In the genomic region with DNA sequence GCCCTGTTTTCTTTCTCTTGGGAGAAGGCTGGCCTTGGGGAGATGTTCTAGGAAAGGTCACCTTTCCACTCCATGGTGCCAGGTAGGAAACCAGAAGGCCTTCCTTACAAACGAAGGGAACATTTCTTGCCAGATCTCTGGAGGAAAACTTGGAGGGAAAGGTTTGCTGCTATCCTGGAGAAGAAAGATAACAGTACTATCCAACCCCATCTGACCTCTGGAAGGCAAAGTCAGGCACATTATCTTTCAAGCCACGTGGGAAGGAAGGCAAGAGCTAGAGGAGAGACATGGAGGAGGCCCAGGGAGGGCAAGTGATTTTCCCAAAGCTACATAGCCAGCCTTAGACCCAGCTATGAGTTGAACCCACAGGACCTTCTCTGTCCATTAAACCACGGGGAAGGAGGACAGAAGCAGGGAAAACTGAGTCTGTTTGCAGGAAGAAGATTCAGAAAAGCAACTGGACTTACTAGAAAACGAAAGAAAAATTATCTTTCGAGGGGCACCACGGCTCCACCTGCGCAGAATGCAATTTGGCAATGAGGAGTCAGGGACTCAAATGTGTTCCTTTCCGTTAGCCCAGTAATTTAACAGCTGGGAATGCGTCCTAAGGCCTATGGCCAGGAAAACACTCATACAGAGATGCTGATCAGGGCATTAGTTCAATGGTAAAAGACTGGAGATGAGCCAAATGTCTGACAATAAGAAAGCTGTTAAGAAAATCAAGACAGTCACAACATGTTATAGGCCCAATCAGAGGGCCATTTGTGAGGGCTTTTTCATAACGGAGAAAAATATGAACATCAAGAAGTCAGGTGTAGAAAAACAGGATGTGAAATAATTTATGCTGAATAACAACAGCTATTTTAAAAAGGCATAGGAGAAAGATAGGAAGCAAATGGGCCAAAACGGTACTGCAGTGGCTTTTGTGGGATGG, we compare ENCODE assay signal across 18 cellular contexts. TPM values are rescaled to one million over a fixed set of nuclear protein-coding genes. Genes with fewer than 3 reads are reported as not detected.
DNase-seq lines count a peak whose midpoint lies in the region; ATAC-seq and TF ChIP-seq lines count a peak whose summit lies in the region.
"Had no signal": no experiment of that assay in that cellular context is flagged by ENCODE, and none has a peak within 500 bp of the region (broad histone marks: within the 10 kb centered on the region; RNA-seq: fewer than 3 reads in every experiment).

No MANE protein-coding gene starts in this region.

- no peak for DNase-seq in DND-41
- no peak for DNase-seq in activated CD8-positive, alpha-beta T cell treated with anti-CD3 and anti-CD28 coated beads for 36 hours
- peak; percentile 52 for DNase-seq in medulla oblongata (ENCODE audit: extremely low spot score)
- DNase-seq in sigmoid colon = no peak
- no peak for DNase-seq in RWPE1 (ENCODE audit: low spot score)
- no peak for DNase-seq in activated T-cell treated with anti-CD3 and anti-CD28 coated beads, Interleukin-2, amount 50 U/mL, for 72 hours
- no peak for DNase-seq in tibial nerve (ENCODE audit: low spot score in 2 of 2)
- DNase-seq: activated gamma-delta T cell treated with Interleukin-2 at 50 U/mL for 16 hours, DMS79 treated with DMSO at 0.1 percent for 48 hours, GOT3, hypothalamus, NCI-H1930, NCI-H526 treated with DMSO at 0.1 percent for 48 hours had no signal

- H3K4me1 Mint-ChIP-seq in activated CD8-positive, alpha-beta T cell treated with anti-CD3 and anti-CD28 coated beads for 36 hours (ENCODE audit: low read depth) = peaks cover 21% of the 10 kb centered on the region
- peaks cover 18% of the 10 kb centered on the region for H3K4me1 Mint-ChIP-seq in activated T-cell treated with anti-CD3 and anti-CD28 coated beads, Interleukin-2, amount 50 U/mL, for 72 hours (ENCODE audit: low read depth)
- H3K4me1 Mint-ChIP-seq: stimulated activated effector memory CD8-positive, alpha-beta T cell treated with anti-CD3 and anti-CD28 coated beads, Interleukin-12 subunit alpha, Interleukin-12 subunit beta, amount 100 ng/mL, for 72 hours had no signal

- H3K9ac ChIP-seq in BLaER1 (no peak overlapping the region), DND-41 (ENCODE audit: low read depth, low read length) (peak overlapping the region; percentile 10)

- H3K4me2 ChIP-seq in BLaER1 (peak overlapping the region; percentile 42), DND-41 (ENCODE audit: insufficient read depth, low read length) (no peak overlapping the region)

- TF ChIP-seq POLR2A in sigmoid colon (IDR thresholded peaks at IDR 0.05) (no peak), tibial nerve (IDR thresholded peaks at IDR 0.05) (no peak)

- H3K27me3 Mint-ChIP-seq in activated CD8-positive, alpha-beta T cell treated with anti-CD3 and anti-CD28 coated beads for 36 hours = no peaks in the 10 kb centered on the region
- peaks cover 6% of the 10 kb centered on the region for H3K27me3 Mint-ChIP-seq in activated T-cell treated with anti-CD3 and anti-CD28 coated beads, Interleukin-2, amount 50 U/mL, for 72 hours (ENCODE audit: low read depth)

- no peaks in the 10 kb centered on the region for H3K9me3 Mint-ChIP-seq in activated CD8-positive, alpha-beta T cell treated with anti-CD3 and anti-CD28 coated beads for 36 hours
- no peaks in the 10 kb centered on the region for H3K9me3 Mint-ChIP-seq in activated T-cell treated with anti-CD3 and anti-CD28 coated beads, Interleukin-2, amount 50 U/mL, for 72 hours
- H3K9me3 Mint-ChIP-seq: stimulated activated effector memory CD8-positive, alpha-beta T cell treated with anti-CD3 and anti-CD28 coated beads, Interleukin-12 subunit alpha, Interleukin-12 subunit beta, amount 100 ng/mL, for 72 hours; T-helper 1 cell treated with Interleukin-12 subunit alpha and Interleukin-12 subunit beta and Interleukin-4 antibody, amounts not matched to agents 30 μg/mL and 1 μg/mL, for 36 hours; WTC11 had no signal

- H3K79me2 ChIP-seq in DND-41 (ENCODE audit: insufficient read depth, low read length) = peaks cover 9% of the 10 kb centered on the region

- H3K27me3 ChIP-seq in BLaER1 (no peaks in the 10 kb centered on the region), DND-41 (ENCODE audit: insufficient read depth, low read length, poor library complexity) (no peaks in the 10 kb centered on the region), sigmoid colon (no peaks in the 10 kb centered on the region), tibial nerve (no peaks in the 10 kb centered on the region)
- H3K27me3 ChIP-seq: vagina had no signal

- peak overlapping the region; percentile 16 for H3K27ac Mint-ChIP-seq in activated CD8-positive, alpha-beta T cell treated with anti-CD3 and anti-CD28 coated beads for 36 hours
- no peak overlapping the region for H3K27ac Mint-ChIP-seq in activated T-cell treated with anti-CD3 and anti-CD28 coated beads, Interleukin-2, amount 50 U/mL, for 72 hours
- H3K27ac Mint-ChIP-seq: stimulated activated effector memory CD8-positive, alpha-beta T cell treated with anti-CD3 and anti-CD28 coated beads, Interleukin-12 subunit alpha, Interleukin-12 subunit beta, amount 100 ng/mL, for 72 hours; T-helper 1 cell treated with Interleukin-12 subunit alpha and Interleukin-12 subunit beta and Interleukin-4 antibody, amounts not matched to agents 30 μg/mL and 1 μg/mL, for 36 hours; WTC11 had no signal

- H2AFZ ChIP-seq in DND-41 (ENCODE audit: low read depth, low read length) = no peak overlapping the region

- POLR2A ChIA-PET in activated CD8-positive, alpha-beta T cell treated with anti-CD3 and anti-CD28 coated beads for 36 hours (lab: Charles Lee) = no interaction called here
- POLR2A ChIA-PET in RWPE1 (lab: Yijun Ruan, JAX; ENCODE audit: low non-redundant PET) = interaction anchor here (0.6 kb wide), 1 partner anchor 55 kb away, joined by 4 read pairs; no protein-coding TSS in a partner anchor

- no peak for ATAC-seq in DND-41 (ENCODE audit: insufficient read depth, low read depth)
- no peak for ATAC-seq in activated CD8-positive, alpha-beta T cell treated with anti-CD3 and anti-CD28 coated beads for 36 hours
- no peak for ATAC-seq in activated T-cell treated with anti-CD3 and anti-CD28 coated beads, Interleukin-2, amount 50 U/mL, for 72 hours (replicated peaks in 1 of 2)
- ATAC-seq: stimulated activated effector memory CD8-positive, alpha-beta T cell treated with anti-CD3 and anti-CD28 coated beads, Interleukin-12 subunit alpha, Interleukin-12 subunit beta, amount 100 ng/mL, for 72 hours; WTC11 had no signal

- CTCF ChIA-PET in activated CD8-positive, alpha-beta T cell treated with anti-CD3 and anti-CD28 coated beads for 36 hours (lab: Charles Lee) = interaction anchor here (0.9 to 1.9 kb wide), 3 partner anchors 12 to 165 kb away, joined by 4 to 10 read pairs (median 5); no protein-coding TSS in a partner anchor
- CTCF ChIA-PET in RWPE1 (lab: Yijun Ruan, JAX) = interaction anchor here (0.6 to 1.8 kb wide), 4 partner anchors 8 to 173 kb away, joined by 3 to 16 read pairs (median 3); no protein-coding TSS in a partner anchor

- H3K36me3 ChIP-seq in BLaER1 (no peaks in the 10 kb centered on the region), DND-41 (ENCODE audit: insufficient read depth, low read length) (no peaks in the 10 kb centered on the region), sigmoid colon (no peaks in the 10 kb centered on the region), tibial nerve (no peaks in the 10 kb centered on the region)
- H3K36me3 ChIP-seq: vagina had no signal

- TF ChIP-seq CTCF in DND-41 (IDR thresholded peaks at IDR 0.05; ENCODE audit: borderline replicate concordance, extremely low read depth, low read length, poor library complexity, severe bottlenecking) = no peak
- TF ChIP-seq CTCF in activated CD8-positive, alpha-beta T cell treated with anti-CD3 and anti-CD28 coated beads for 36 hours (IDR thresholded peaks at IDR 0.05) = no peak
- TF ChIP-seq CTCF in sigmoid colon (IDR thresholded peaks at IDR 0.05) = no peak
- TF ChIP-seq CTCF in RWPE1 (conservative IDR thresholded peaks at IDR 0.05; ENCODE audit: low read depth) = no peak
- TF ChIP-seq CTCF in tibial nerve (IDR thresholded peaks at IDR 0.05) = no peak

- peaks cover 42% of the 10 kb centered on the region for H3K4me1 ChIP-seq in BLaER1
- H3K4me1 ChIP-seq in DND-41 (ENCODE audit: insufficient read depth, low read length) = peaks cover 72% of the 10 kb centered on the region
- peaks cover 0 to 5% (median 2%) of the 10 kb centered on the region in 4 donors for H3K4me1 ChIP-seq in sigmoid colon
- H3K4me1 ChIP-seq in tibial nerve = peaks cover 0 to 5% (median 2%) of the 10 kb centered on the region in 4 donors

- H3K4me3 ChIP-seq in BLaER1 (no peak overlapping the region), DND-41 (ENCODE audit: low read depth in 1 of 2, low read length in 2 of 2) (no peak overlapping the region), sigmoid colon (no peak overlapping the region), tibial nerve (no peak overlapping the region)
- H3K4me3 ChIP-seq: vagina had no signal

- TF ChIP-seq EP300 in sigmoid colon (IDR thresholded peaks at IDR 0.05) (no peak), tibial nerve (IDR thresholded peaks at IDR 0.05) (no peak)

- 67 to 79% methylated on average over 11 of the region's 11 CpGs for WGBS in sigmoid colon, 2 donors
- WGBS in tibial nerve, 2 donors = 50 to 59% methylated on average over 11 of the region's 11 CpGs

- H4K20me1 ChIP-seq in BLaER1 (no peaks in the 10 kb centered on the region), DND-41 (ENCODE audit: insufficient read depth, low read length) (no peaks in the 10 kb centered on the region)

- H3K27ac ChIP-seq in BLaER1 = no peak overlapping the region
- H3K27ac ChIP-seq in DND-41 (ENCODE audit: low read length) = peak overlapping the region; percentile 100
- peak overlapping the region in 2 of 4 donors; percentile 13 to 23 for H3K27ac ChIP-seq in sigmoid colon
- H3K27ac ChIP-seq in RWPE1 = no peak overlapping the region
- peak overlapping the region in 2 of 4 donors; percentile 29 to 52 for H3K27ac ChIP-seq in tibial nerve
- H3K27ac ChIP-seq: vagina had no signal

- H3K4me3 Mint-ChIP-seq in activated CD8-positive, alpha-beta T cell treated with anti-CD3 and anti-CD28 coated beads for 36 hours = no peak overlapping the region
- H3K4me3 Mint-ChIP-seq in activated T-cell treated with anti-CD3 and anti-CD28 coated beads, Interleukin-2, amount 50 U/mL, for 72 hours = no peak overlapping the region
- H3K4me3 Mint-ChIP-seq: stimulated activated effector memory CD8-positive, alpha-beta T cell treated with anti-CD3 and anti-CD28 coated beads, Interleukin-12 subunit alpha, Interleukin-12 subunit beta, amount 100 ng/mL, for 72 hours; T-helper 1 cell treated with Interleukin-12 subunit alpha and Interleukin-12 subunit beta and Interleukin-4 antibody, amounts not matched to agents 30 μg/mL and 1 μg/mL, for 36 hours; WTC11 had no signal

- H3K9me3 ChIP-seq in BLaER1 (no peaks in the 10 kb centered on the region), DND-41 (ENCODE audit: insufficient read depth, low read length, severe bottlenecking) (no peaks in the 10 kb centered on the region), sigmoid colon (no peaks in the 10 kb centered on the region), tibial nerve (no peaks in the 10 kb centered on the region)
- H3K9me3 ChIP-seq: vagina had no signal

- H3K36me3 Mint-ChIP-seq in activated CD8-positive, alpha-beta T cell treated with anti-CD3 and anti-CD28 coated beads for 36 hours (ENCODE audit: low read depth) = no peaks in the 10 kb centered on the region
- H3K36me3 Mint-ChIP-seq in activated T-cell treated with anti-CD3 and anti-CD28 coated beads, Interleukin-2, amount 50 U/mL, for 72 hours (ENCODE audit: insufficient read depth in 2 of 2) = no peaks in the 10 kb centered on the region
- H3K36me3 Mint-ChIP-seq: stimulated activated effector memory CD8-positive, alpha-beta T cell treated with anti-CD3 and anti-CD28 coated beads, Interleukin-12 subunit alpha, Interleukin-12 subunit beta, amount 100 ng/mL, for 72 hours; WTC11 had no signal

- intact Hi-C loops in activated CD8-positive, alpha-beta T cell treated with anti-CD3 and anti-CD28 coated beads for 36 hours (cut with micrococcal nuclease) = no loop called here
- intact Hi-C loops in sigmoid colon (cut with DNase I) = loop anchor here (10.0 kb wide), 1 partner anchor 48 kb away; no protein-coding TSS in a partner anchor

RNA-seq across cellular contexts. Expression of a gene that starts 32.0 kb away (rescaled TPM):
- 100 to 1,000 TPM in 1 of 2 experiments, 10 to 100 TPM in 1; 94.2 to 101 TPM for total RNA-seq in activated CD8-positive, alpha-beta T cell treated with anti-CD3 and anti-CD28 coated beads for 36 hours
- total RNA-seq in sigmoid colon = 100 to 1,000 TPM; 624 to 671 (median 644) TPM
- 100 to 1,000 TPM; 200 to 960 (median 503) TPM for polyA plus RNA-seq in sigmoid colon
- 100 to 1,000 TPM; 111 to 139 TPM for total RNA-seq in activated T-cell treated with anti-CD3 and anti-CD28 coated beads, Interleukin-2, amount 50 U/mL, for 72 hours
- total RNA-seq in tibial nerve = 1,000 to 10,000 TPM in 1 of 4 donors, 100 to 1,000 TPM in 3; 757 to 1,009 (median 906) TPM

Comparison
In these comparisons a context has a peak if more than half of its experiments do, and no peak if none do; other contexts are left out.
1. RNA of a gene that starts 32.0 kb away (total RNA-seq): 757 to 1,009 TPM in tibial nerve and 624 to 671 TPM in sigmoid colon; 111 to 139 TPM in activated T-cell treated with anti-CD3 and anti-CD28 coated beads, Interleukin-2, amount 50 U/mL, for 72 hours and 94.2 to 101 TPM in activated CD8-positive, alpha-beta T cell treated with anti-CD3 and anti-CD28 coated beads for 36 hours; every median in the first group is over 4 times any median in the second.